Comparison of ENCODE assay signal across 15 cellular contexts in the genomic region with DNA sequence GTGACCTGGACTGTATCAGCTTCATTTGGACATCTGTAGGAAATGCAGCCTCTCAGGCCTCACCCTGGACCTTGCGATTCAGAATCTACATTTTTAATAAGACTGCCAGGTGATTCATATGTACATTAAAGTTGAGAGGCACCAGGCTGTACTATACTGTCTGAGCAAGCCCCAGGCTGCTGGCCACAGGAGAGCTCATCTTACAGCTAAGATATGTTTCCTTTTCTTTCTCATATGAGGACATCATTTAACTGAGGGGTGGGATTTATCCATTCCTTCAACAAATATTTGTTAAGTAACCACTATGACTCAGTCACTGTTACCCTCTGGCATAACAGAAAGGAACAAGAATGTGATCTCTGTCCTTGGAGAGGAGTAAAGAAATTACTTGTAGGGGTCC.
DNase-seq lines count a peak whose midpoint lies in the region; ATAC-seq and TF ChIP-seq lines count a peak whose summit lies in the region.
"Had no signal": no experiment of that assay in that cellular context is flagged by ENCODE, and none has a peak within 500 bp of the region (broad histone marks: within the 10 kb centered on the region; RNA-seq: fewer than 3 reads in every experiment).

No MANE protein-coding gene starts in this region.

- H3K14ac ChIP-seq in neuronal stem cell (ENCODE audit: low read length), result no peak overlapping the region

- H2BK15ac ChIP-seq in neuronal stem cell (ENCODE audit: low read length), result no peak overlapping the region

- ATAC-seq in stimulated activated memory B cell treated with anti-CD40 and anti-IgM and Interleukin-4, amounts not matched to agents 10 μg/mL and 1 μg/mL and 100 μg/mL, for 72 hours, result no peak
- no peak for ATAC-seq in GM21529 (IDR thresholded peaks at IDR 0.05; ENCODE audit: unreplicated experiment)
- ATAC-seq in stimulated activated naive B cell treated with anti-CD40 and anti-IgM and Interleukin-4, amounts not matched to agents 10 μg/mL and 1 μg/mL and 100 μg/mL, for 72 hours (replicated peaks), result no peak
- ATAC-seq: K562 had no signal

- H3K27ac ChIP-seq in RWPE1 (no peak overlapping the region), brain microvascular endothelial cell (no peak overlapping the region), neuronal stem cell (replicated peaks; ENCODE audit: low read length) (no peak overlapping the region)
- H3K27ac ChIP-seq: BLaER1 treated with 17β-estradiol and CSF1 and Interleukin-3, amounts not matched to agents 10 nM and 100 nM; GM23248 had no signal

- H3K36me3 Mint-ChIP-seq in stimulated activated memory B cell treated with anti-CD40 and anti-IgM and Interleukin-4, amounts not matched to agents 10 μg/mL and 1 μg/mL and 100 μg/mL, for 72 hours, result no peaks in the 10 kb centered on the region
- H3K36me3 Mint-ChIP-seq in stimulated activated naive B cell treated with anti-CD40 and anti-IgM and Interleukin-4, amounts not matched to agents 10 μg/mL and 1 μg/mL and 100 μg/mL, for 72 hours, result no peaks in the 10 kb centered on the region

- no peaks in the 10 kb centered on the region for H3K9me3 ChIP-seq in neuronal stem cell (replicated peaks in 1 of 2; ENCODE audit: control insufficient read depth in 2 of 2, insufficient read depth in 1 of 2, low read depth in 1 of 2, low read length in 2 of 2)
- H3K9me3 ChIP-seq: BLaER1 treated with 17β-estradiol and CSF1 and Interleukin-3, amounts not matched to agents 10 nM and 100 nM had no signal

- DNase-seq in Daoy (ENCODE audit: low read depth) (peak; percentile 26), RWPE1 (ENCODE audit: low spot score) (peak; percentile 13), brain microvascular endothelial cell (peak; percentile 0), neuronal stem cell (ENCODE audit: low spot score) (no peak)
- no peak for DNase-seq in stimulated activated naive B cell treated with anti-CD40 and anti-IgM and Interleukin-4, amounts not matched to agents 10 μg/mL and 1 μg/mL and 100 μg/mL, for 72 hours
- DNase-seq: GM23248, NCI-H1092, NCI-H1694 treated with DMSO at 0.1 percent for 48 hours, NCI-H446 treated with DMSO at 0.1 percent for 48 hours, NCI-H748 treated with DMSO at 0.1 percent for 48 hours, Right ventricle myocardium superior had no signal

- no peak overlapping the region for H4K91ac ChIP-seq in neuronal stem cell (ENCODE audit: low read depth, low read length, poor library complexity)

- peak overlapping the region; percentile 13 for H2AFZ ChIP-seq in neuronal stem cell (ENCODE audit: low read length)
- H2AFZ ChIP-seq: GM23248 had no signal

- no peak overlapping the region for H3K4ac ChIP-seq in neuronal stem cell (ENCODE audit: low read length)

- peaks cover 4 to 5% of the 10 kb centered on the region in 2 donors for H3K4me1 ChIP-seq in neuronal stem cell (ENCODE audit: control insufficient read depth in 2 of 2, insufficient read depth in 1 of 2, low read depth in 1 of 2, low read length in 2 of 2)

- no peak overlapping the region for H3K9ac ChIP-seq in neuronal stem cell (ENCODE audit: low read depth, low read length, poor library complexity)
- H3K9ac ChIP-seq: BLaER1 treated with 17β-estradiol and CSF1 and Interleukin-3, amounts not matched to agents 10 nM and 100 nM; GM23248 had no signal

- no peaks in the 10 kb centered on the region for H3K9me3 Mint-ChIP-seq in stimulated activated memory B cell treated with anti-CD40 and anti-IgM and Interleukin-4, amounts not matched to agents 10 μg/mL and 1 μg/mL and 100 μg/mL, for 72 hours
- H3K9me3 Mint-ChIP-seq in stimulated activated naive B cell treated with anti-CD40 and anti-IgM and Interleukin-4, amounts not matched to agents 10 μg/mL and 1 μg/mL and 100 μg/mL, for 72 hours, result no peaks in the 10 kb centered on the region

- no peak for TF ChIP-seq CTCF in RWPE1 (conservative IDR thresholded peaks at IDR 0.05; ENCODE audit: low read depth)
- TF ChIP-seq CTCF in brain microvascular endothelial cell (IDR thresholded peaks at IDR 0.05; ENCODE audit: low read depth, low read length, missing control alignments), result no peak

- H3K27me3 ChIP-seq in brain microvascular endothelial cell (replicated peaks), result no peaks in the 10 kb centered on the region
- H3K27me3 ChIP-seq in neuronal stem cell (ENCODE audit: control insufficient read depth in 3 of 3, insufficient read depth in 3 of 3, low read depth in 1 of 3, low read length in 3 of 3), result no peaks in the 10 kb centered on the region
- H3K27me3 ChIP-seq: BLaER1 treated with 17β-estradiol and CSF1 and Interleukin-3, amounts not matched to agents 10 nM and 100 nM had no signal

- peaks cover 16% of the 10 kb centered on the region for H3K27me3 Mint-ChIP-seq in stimulated activated memory B cell treated with anti-CD40 and anti-IgM and Interleukin-4, amounts not matched to agents 10 μg/mL and 1 μg/mL and 100 μg/mL, for 72 hours
- peaks cover 13 to 20% of the 10 kb centered on the region in 2 donors for H3K27me3 Mint-ChIP-seq in stimulated activated naive B cell treated with anti-CD40 and anti-IgM and Interleukin-4, amounts not matched to agents 10 μg/mL and 1 μg/mL and 100 μg/mL, for 72 hours

- in situ Hi-C loops in brain microvascular endothelial cell (cut with HindIII; ENCODE audit: low pct_ligation_motif_present, low sequenced_read_pairs), result no loop called here

- H3K23ac ChIP-seq in neuronal stem cell (ENCODE audit: low read depth, low read length, poor library complexity), result no peak overlapping the region

- H3K4me2 ChIP-seq in neuronal stem cell (ENCODE audit: insufficient read depth, low read length, poor library complexity, severe bottlenecking), result no peak overlapping the region
- H3K4me2 ChIP-seq: BLaER1 treated with 17β-estradiol and CSF1 and Interleukin-3, amounts not matched to agents 10 nM and 100 nM had no signal

- no peak overlapping the region for H2AK5ac ChIP-seq in neuronal stem cell (ENCODE audit: low read depth, low read length)

- WGBS in neuronal stem cell (ENCODE audit: extremely low coverage in 2 of 2, insufficient read length in 2 of 2, insufficient replicate concordance in 1 of 2), 2 donors, result no CpG with 5 or more reads among the region's 1 CpG

- H3K36me3 ChIP-seq in brain microvascular endothelial cell (replicated peaks) (no peaks in the 10 kb centered on the region), neuronal stem cell (replicated peaks in 1 of 2; ENCODE audit: control insufficient read depth in 2 of 2, insufficient read depth in 2 of 2, low read length in 2 of 2) (no peaks in the 10 kb centered on the region)
- H3K36me3 ChIP-seq: BLaER1 treated with 17β-estradiol and CSF1 and Interleukin-3, amounts not matched to agents 10 nM and 100 nM had no signal

- CTCF ChIA-PET in RWPE1 (lab: Yijun Ruan, JAX), result interaction anchor here (1.2 kb wide), 1 partner anchor 810 kb away, joined by 3 read pairs; no protein-coding TSS in a partner anchor

- no peaks in the 10 kb centered on the region for H3K79me1 ChIP-seq in neuronal stem cell (ENCODE audit: low read depth, low read length)

- H2BK120ac ChIP-seq in neuronal stem cell (ENCODE audit: low read depth, low read length), result no peak overlapping the region

- H3K4me3 Mint-ChIP-seq in stimulated activated memory B cell treated with anti-CD40 and anti-IgM and Interleukin-4, amounts not matched to agents 10 μg/mL and 1 μg/mL and 100 μg/mL, for 72 hours, result no peak overlapping the region
- no peak overlapping the region for H3K4me3 Mint-ChIP-seq in stimulated activated naive B cell treated with anti-CD40 and anti-IgM and Interleukin-4, amounts not matched to agents 10 μg/mL and 1 μg/mL and 100 μg/mL, for 72 hours

- no peak overlapping the region for H3K18ac ChIP-seq in neuronal stem cell (ENCODE audit: low read length)

- no peak overlapping the region for H2BK12ac ChIP-seq in neuronal stem cell (ENCODE audit: low read length)

- H3K4me3 ChIP-seq in brain microvascular endothelial cell (ENCODE audit: low read depth, low read length) (no peak overlapping the region), neuronal stem cell (ENCODE audit: low read length in 2 of 2) (no peak overlapping the region)
- H3K4me3 ChIP-seq: BLaER1 treated with 17β-estradiol and CSF1 and Interleukin-3, amounts not matched to agents 10 nM and 100 nM; GM23248; K562 had no signal

- no peak overlapping the region for H4K8ac ChIP-seq in neuronal stem cell (ENCODE audit: low read depth, low read length)

- POLR2A ChIA-PET in RWPE1 (lab: Yijun Ruan, JAX; ENCODE audit: low non-redundant PET), result no interaction called here

- peaks cover 6% of the 10 kb centered on the region for H3K4me1 Mint-ChIP-seq in stimulated activated memory B cell treated with anti-CD40 and anti-IgM and Interleukin-4, amounts not matched to agents 10 μg/mL and 1 μg/mL and 100 μg/mL, for 72 hours
- peaks cover 1 to 6% of the 10 kb centered on the region in 2 donors for H3K4me1 Mint-ChIP-seq in stimulated activated naive B cell treated with anti-CD40 and anti-IgM and Interleukin-4, amounts not matched to agents 10 μg/mL and 1 μg/mL and 100 μg/mL, for 72 hours

- H2BK5ac ChIP-seq in neuronal stem cell (ENCODE audit: low read length), result no peak overlapping the region

- H3K27ac Mint-ChIP-seq in stimulated activated memory B cell treated with anti-CD40 and anti-IgM and Interleukin-4, amounts not matched to agents 10 μg/mL and 1 μg/mL and 100 μg/mL, for 72 hours, result no peak overlapping the region
- H3K27ac Mint-ChIP-seq in stimulated activated naive B cell treated with anti-CD40 and anti-IgM and Interleukin-4, amounts not matched to agents 10 μg/mL and 1 μg/mL and 100 μg/mL, for 72 hours, result no peak overlapping the region

Comparison
In these comparisons a context has a peak if more than half of its experiments do, and no peak if none do; other contexts are left out.
1. DNase-seq: peak in Daoy (single experiment), RWPE1 (single experiment) and brain microvascular endothelial cell (single experiment); none in neuronal stem cell (single experiment) and stimulated activated naive B cell treated with anti-CD40 and anti-IgM and Interleukin-4, amounts not matched to agents 10 μg/mL and 1 μg/mL and 100 μg/mL, for 72 hours (single experiment).